8 cellular contexts compared by ENCODE assay signal in the genomic region with DNA sequence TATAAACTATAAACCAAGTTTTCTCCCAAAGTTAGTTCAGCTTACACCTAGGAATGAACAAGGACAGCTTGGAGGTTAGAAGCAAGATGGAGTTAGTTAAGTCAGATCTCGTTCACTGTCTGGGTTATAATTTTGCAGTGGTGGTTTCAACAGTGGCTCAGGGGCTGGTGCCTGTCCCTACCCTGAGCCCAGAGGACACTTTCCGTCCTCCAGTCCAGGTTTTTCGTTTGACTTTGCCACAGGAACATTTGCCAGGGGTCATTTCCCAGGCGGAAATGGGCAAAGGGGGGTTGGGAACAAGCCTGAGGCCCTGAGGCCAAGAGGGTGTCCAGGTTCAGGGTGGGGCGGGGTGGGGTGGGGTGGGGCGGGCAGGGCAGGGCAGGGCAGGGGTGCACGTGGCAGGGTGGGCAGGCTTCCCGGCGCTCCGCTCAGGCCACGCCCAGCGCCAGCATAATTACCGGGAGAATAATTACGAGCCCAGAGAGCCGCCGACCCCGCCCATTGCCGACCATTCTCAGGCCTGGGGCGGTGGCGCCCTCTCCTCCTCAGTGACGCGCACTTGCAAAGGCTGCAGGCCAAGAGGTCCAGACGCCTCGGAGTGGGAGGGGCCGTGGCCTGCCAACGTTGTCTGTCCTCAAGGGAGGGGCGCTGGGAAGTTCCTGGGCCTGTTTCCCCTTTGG.
DNase-seq lines count a peak whose midpoint lies in the region; ATAC-seq and TF ChIP-seq lines count a peak whose summit lies in the region.

No MANE protein-coding gene starts in this region.

- no peak overlapping the region for H2BK5ac ChIP-seq in mesendoderm (ENCODE audit: low read length)

- no peak overlapping the region for H4K5ac ChIP-seq in mesendoderm (ENCODE audit: low read length)

- H3K4ac ChIP-seq in mesendoderm (ENCODE audit: low read depth, low read length), result no peak overlapping the region

- H3K27ac Mint-ChIP-seq in activated CD8-positive, alpha-beta T cell treated with anti-CD3 and anti-CD28 coated beads, Interleukin-2, amount 10 ng/mL, durations not matched to agents 7 days and 5 days, result no peak overlapping the region
- no peak overlapping the region for H3K27ac Mint-ChIP-seq in activated CD8-positive, alpha-beta T cell treated with anti-CD3 and anti-CD28 coated beads for 36 hours
- no peak overlapping the region for H3K27ac Mint-ChIP-seq in endothelial cell (ENCODE audit: unreplicated experiment)
- H3K27ac Mint-ChIP-seq in activated CD8-positive, alpha-beta memory T cell treated with anti-CD3 and anti-CD28 coated beads, Interleukin-2, amount 10 ng/mL, durations not matched to agents 7 days and 5 days, result no peak overlapping the region

- H3K79me2 ChIP-seq in mesendoderm (ENCODE audit: control insufficient read depth, insufficient read depth, low read length), result no peaks in the 10 kb centered on the region

- CTCF ChIA-PET in activated CD8-positive, alpha-beta T cell treated with anti-CD3 and anti-CD28 coated beads, Interleukin-2, amount 10 ng/mL, durations not matched to agents 7 days and 5 days (lab: Charles Lee), result interaction anchor here (0.9 to 3.5 kb wide), 5 partner anchors 15 to 91 kb away, joined by 5 to 23 read pairs (median 9); no protein-coding TSS in a partner anchor
- CTCF ChIA-PET in activated CD8-positive, alpha-beta T cell treated with anti-CD3 and anti-CD28 coated beads for 36 hours (lab: Charles Lee), result interaction anchor here (0.9 to 2.7 kb wide), 5 partner anchors 11 to 93 kb away, joined by 3 to 7 read pairs (median 3); no protein-coding TSS in a partner anchor
- CTCF ChIA-PET in activated CD8-positive, alpha-beta memory T cell treated with anti-CD3 and anti-CD28 coated beads, Interleukin-2, amount 10 ng/mL, durations not matched to agents 7 days and 5 days (lab: Charles Lee), result interaction anchor here (1.3 to 5.5 kb wide), 3 partner anchors 9 to 92 kb away, joined by 3 to 57 read pairs (median 4); no protein-coding TSS in a partner anchor

- WGBS in mesendoderm (ENCODE audit: extremely low coverage, insufficient coverage, low lambda C conversion rate), result no CpG with 5 or more reads among the region's 27 CpGs

- H3K4me2 ChIP-seq in mesendoderm (ENCODE audit: low read length), result no peak overlapping the region

- no peak for TF ChIP-seq CTCF in activated CD8-positive, alpha-beta T cell treated with anti-CD3 and anti-CD28 coated beads for 36 hours (IDR thresholded peaks at IDR 0.05)
- no peak for TF ChIP-seq CTCF in endothelial cell (IDR thresholded peaks at IDR 0.05; ENCODE audit: unreplicated experiment)
- TF ChIP-seq CTCF in vagina (IDR thresholded peaks at IDR 0.05), result peak in 1 of 3 experiments; percentile 33

- H3K27me3 Mint-ChIP-seq in activated CD8-positive, alpha-beta T cell treated with anti-CD3 and anti-CD28 coated beads, Interleukin-2, amount 10 ng/mL, durations not matched to agents 7 days and 5 days (ENCODE audit: low read depth), result no peaks in the 10 kb centered on the region
- H3K27me3 Mint-ChIP-seq in activated CD8-positive, alpha-beta T cell treated with anti-CD3 and anti-CD28 coated beads for 36 hours, result no peaks in the 10 kb centered on the region
- peaks cover 15% of the 10 kb centered on the region for H3K27me3 Mint-ChIP-seq in endothelial cell (ENCODE audit: unreplicated experiment)
- no peaks in the 10 kb centered on the region for H3K27me3 Mint-ChIP-seq in activated CD8-positive, alpha-beta memory T cell treated with anti-CD3 and anti-CD28 coated beads, Interleukin-2, amount 10 ng/mL, durations not matched to agents 7 days and 5 days

- peaks cover 3% of the 10 kb centered on the region for H3K27me3 ChIP-seq in mesendoderm (ENCODE audit: insufficient read depth, low read length, poor library complexity)
- no peaks in the 10 kb centered on the region for H3K27me3 ChIP-seq in vagina

- H3K56ac ChIP-seq in mesendoderm (ENCODE audit: low read length), result peak overlapping the region; percentile 65

- H3K9me3 Mint-ChIP-seq in activated CD8-positive, alpha-beta T cell treated with anti-CD3 and anti-CD28 coated beads, Interleukin-2, amount 10 ng/mL, durations not matched to agents 7 days and 5 days (ENCODE audit: insufficient read depth), result no peaks in the 10 kb centered on the region
- no peaks in the 10 kb centered on the region for H3K9me3 Mint-ChIP-seq in activated CD8-positive, alpha-beta T cell treated with anti-CD3 and anti-CD28 coated beads for 36 hours
- H3K9me3 Mint-ChIP-seq in endothelial cell (ENCODE audit: unreplicated experiment), result no peaks in the 10 kb centered on the region
- no peaks in the 10 kb centered on the region for H3K9me3 Mint-ChIP-seq in activated CD8-positive, alpha-beta memory T cell treated with anti-CD3 and anti-CD28 coated beads, Interleukin-2, amount 10 ng/mL, durations not matched to agents 7 days and 5 days (ENCODE audit: low read depth)

- H3K79me1 ChIP-seq in mesendoderm (ENCODE audit: low read length), result no peaks in the 10 kb centered on the region

- H3K27ac ChIP-seq in mesendoderm (ENCODE audit: low read depth, low read length) (no peak overlapping the region), vagina (peak overlapping the region; percentile 89)

- H3K36me3 ChIP-seq in mesendoderm (ENCODE audit: control insufficient read depth, insufficient read depth, low read length), result no peaks in the 10 kb centered on the region
- no peaks in the 10 kb centered on the region for H3K36me3 ChIP-seq in vagina

- intact Hi-C loops in activated CD8-positive, alpha-beta T cell treated with anti-CD3 and anti-CD28 coated beads for 36 hours (cut with micrococcal nuclease), result no loop called here
- intact Hi-C loops in vagina (cut with DNase I), result no loop called here

- POLR2A ChIA-PET in activated CD8-positive, alpha-beta T cell treated with anti-CD3 and anti-CD28 coated beads, Interleukin-2, amount 10 ng/mL, durations not matched to agents 7 days and 5 days (lab: Charles Lee), result interaction anchor here (0.6 to 0.7 kb wide), 2 partner anchors 38 to 41 kb away, joined by 3 to 8 read pairs; no protein-coding TSS in a partner anchor
- POLR2A ChIA-PET in activated CD8-positive, alpha-beta T cell treated with anti-CD3 and anti-CD28 coated beads for 36 hours (lab: Charles Lee), result interaction anchor here (1.2 to 1.4 kb wide), 2 partner anchors 8 to 49 kb away, joined by 3 to 4 read pairs; no protein-coding TSS in a partner anchor

- ATAC-seq in activated CD8-positive, alpha-beta T cell treated with anti-CD3 and anti-CD28 coated beads, Interleukin-2, amount 10 ng/mL, durations not matched to agents 7 days and 5 days, result no peak
- no peak for ATAC-seq in activated CD8-positive, alpha-beta T cell treated with anti-CD3 and anti-CD28 coated beads for 36 hours
- ATAC-seq in activated CD8-positive, alpha-beta memory T cell treated with anti-CD3 and anti-CD28 coated beads, Interleukin-2, amount 10 ng/mL, durations not matched to agents 7 days and 5 days, result no peak

- no peak overlapping the region for H3K23ac ChIP-seq in mesendoderm (ENCODE audit: low read length)

- no peak for TF ChIP-seq POLR2A in vagina (IDR thresholded peaks at IDR 0.05)

- no peaks in the 10 kb centered on the region for H3K9me3 ChIP-seq in vagina

- H2AK5ac ChIP-seq in mesendoderm (ENCODE audit: low read length), result no peak overlapping the region

- peaks cover 60% of the 10 kb centered on the region for H3K4me1 Mint-ChIP-seq in activated CD8-positive, alpha-beta T cell treated with anti-CD3 and anti-CD28 coated beads, Interleukin-2, amount 10 ng/mL, durations not matched to agents 7 days and 5 days (ENCODE audit: low read depth)
- peaks cover 54% of the 10 kb centered on the region for H3K4me1 Mint-ChIP-seq in activated CD8-positive, alpha-beta T cell treated with anti-CD3 and anti-CD28 coated beads for 36 hours (ENCODE audit: low read depth)
- H3K4me1 Mint-ChIP-seq in endothelial cell (ENCODE audit: unreplicated experiment), result peaks cover 6% of the 10 kb centered on the region
- H3K4me1 Mint-ChIP-seq in activated CD8-positive, alpha-beta memory T cell treated with anti-CD3 and anti-CD28 coated beads, Interleukin-2, amount 10 ng/mL, durations not matched to agents 7 days and 5 days, result peaks cover 51% of the 10 kb centered on the region

- no peak overlapping the region for H2BK15ac ChIP-seq in mesendoderm (replicated peaks; ENCODE audit: low read depth)

- H3K4me3 Mint-ChIP-seq in activated CD8-positive, alpha-beta T cell treated with anti-CD3 and anti-CD28 coated beads, Interleukin-2, amount 10 ng/mL, durations not matched to agents 7 days and 5 days, result no peak overlapping the region
- no peak overlapping the region for H3K4me3 Mint-ChIP-seq in activated CD8-positive, alpha-beta T cell treated with anti-CD3 and anti-CD28 coated beads for 36 hours
- no peak overlapping the region for H3K4me3 Mint-ChIP-seq in endothelial cell (ENCODE audit: unreplicated experiment)
- H3K4me3 Mint-ChIP-seq in activated CD8-positive, alpha-beta memory T cell treated with anti-CD3 and anti-CD28 coated beads, Interleukin-2, amount 10 ng/mL, durations not matched to agents 7 days and 5 days, result no peak overlapping the region

- peak overlapping the region; percentile 51 for H3K9ac ChIP-seq in mesendoderm (ENCODE audit: low read length)

- H3K18ac ChIP-seq in mesendoderm (ENCODE audit: low read length), result peak overlapping the region; percentile 33

- no peaks in the 10 kb centered on the region for H3K36me3 Mint-ChIP-seq in activated CD8-positive, alpha-beta T cell treated with anti-CD3 and anti-CD28 coated beads, Interleukin-2, amount 10 ng/mL, durations not matched to agents 7 days and 5 days (ENCODE audit: low read depth)
- H3K36me3 Mint-ChIP-seq in activated CD8-positive, alpha-beta T cell treated with anti-CD3 and anti-CD28 coated beads for 36 hours (ENCODE audit: low read depth), result no peaks in the 10 kb centered on the region
- H3K36me3 Mint-ChIP-seq in endothelial cell (ENCODE audit: low read depth, unreplicated experiment), result no peaks in the 10 kb centered on the region
- H3K36me3 Mint-ChIP-seq in activated CD8-positive, alpha-beta memory T cell treated with anti-CD3 and anti-CD28 coated beads, Interleukin-2, amount 10 ng/mL, durations not matched to agents 7 days and 5 days, result no peaks in the 10 kb centered on the region

- H3K4me1 ChIP-seq in mesendoderm (ENCODE audit: control insufficient read depth, low read depth, low read length) (peaks cover 4% of the 10 kb centered on the region), vagina (peaks cover 56% of the 10 kb centered on the region)

- no peak overlapping the region for H4K8ac ChIP-seq in mesendoderm (ENCODE audit: low read depth, low read length)

- no peak overlapping the region for H2BK120ac ChIP-seq in mesendoderm (ENCODE audit: low read depth, low read length)

- DNase-seq in activated CD8-positive, alpha-beta T cell treated with anti-CD3 and anti-CD28 coated beads, Interleukin-2, amount 10 ng/mL, durations not matched to agents 7 days and 5 days, result peak; percentile 13
- DNase-seq in activated CD8-positive, alpha-beta T cell treated with anti-CD3 and anti-CD28 coated beads for 36 hours, result no peak
- DNase-seq in NOMO-1 treated with DMSO at 0.1 percent for 48 hours (lab: John Stamatoyannopoulos, UW; ENCODE audit: unreplicated experiment), result peak; percentile 50
- DNase-seq in endothelial cell (ENCODE audit: low spot score), result peak; percentile 66
- DNase-seq in mesendoderm, result peak; percentile 98
- peak in 1 of 2 donors; percentile 96 for DNase-seq in vagina (ENCODE audit: extremely low spot score in 2 of 2)
- DNase-seq in Kasumi-1 (lab: John Stamatoyannopoulos, UW), result no peak
- DNase-seq in activated CD8-positive, alpha-beta memory T cell treated with anti-CD3 and anti-CD28 coated beads, Interleukin-2, amount 10 ng/mL, durations not matched to agents 7 days and 5 days, result no peak

- H3K4me3 ChIP-seq in mesendoderm (ENCODE audit: low read length) (no peak overlapping the region), vagina (peak overlapping the region in 1 of 2 donors; percentile 27)

Comparison
In these comparisons a context has a peak if more than half of its experiments do, and no peak if none do; other contexts are left out.
1. DNase-seq: peak in activated CD8-positive, alpha-beta T cell treated with anti-CD3 and anti-CD28 coated beads, Interleukin-2, amount 10 ng/mL, durations not matched to agents 7 days and 5 days (single experiment), NOMO-1 treated with DMSO at 0.1 percent for 48 hours (single experiment), endothelial cell (single experiment) and mesendoderm (single experiment); none in activated CD8-positive, alpha-beta T cell treated with anti-CD3 and anti-CD28 coated beads for 36 hours (single experiment), Kasumi-1 (0 of 2) and activated CD8-positive, alpha-beta memory T cell treated with anti-CD3 and anti-CD28 coated beads, Interleukin-2, amount 10 ng/mL, durations not matched to agents 7 days and 5 days (single experiment).